Comparison of ENCODE assay signal across 18 cellular contexts in genomic region chr9:127874301-127875216, GRCh38. TPM values are rescaled to one million over a fixed set of nuclear protein-coding genes. Genes with fewer than 3 reads are reported as not detected.
DNase-seq lines count a peak whose midpoint lies in the region; ATAC-seq, FAIRE-seq and TF ChIP-seq lines count a peak whose summit lies in the region.
"Had no signal": no experiment of that assay in that cellular context is flagged by ENCODE, and none has a peak within 500 bp of the region (broad histone marks: within the 10 kb centered on the region; RNA-seq: fewer than 3 reads in every experiment).

No MANE protein-coding gene starts in this region.

- RAD21 ChIA-PET in HCT116 (lab: Charles Lee; ENCODE audit: low non-redundant PET in 1 of 2, low total read pairs in 2 of 2, uncharacterized antibody in 2 of 2, unreplicated experiment in 2 of 2): no interaction called here

- peaks cover 12% of the 10 kb centered on the region for H3K36me3 Mint-ChIP-seq in stimulated activated effector memory CD8-positive, alpha-beta T cell treated with anti-CD3 and anti-CD28 coated beads, Interleukin-12 subunit alpha, Interleukin-12 subunit beta, amount 100 ng/mL, for 72 hours
- H3K36me3 Mint-ChIP-seq: type B pancreatic cell had no signal

- H3K36me3 ChIP-seq in HCT116 (ENCODE audit: control insufficient read depth in 1 of 2, insufficient read depth in 2 of 2, low read length in 2 of 2) (no peaks in the 10 kb centered on the region), HepG2 (replicated peaks in 1 of 2; ENCODE audit: control insufficient read depth in 1 of 2, insufficient read depth in 2 of 2, low read length in 2 of 2) (no peaks in the 10 kb centered on the region; a peak in 1 of 5 replicates)
- H3K36me3 ChIP-seq: pancreas had no signal

- H3K4me2 ChIP-seq in HCT116 (ENCODE audit: low read length) (peak overlapping the region; percentile 40), HepG2 (ENCODE audit: low read depth, low read length) (no peak overlapping the region)

- no peak for TF ChIP-seq EP300 in HepG2 (IDR thresholded peaks at IDR 0.05; ENCODE audit: low read depth in 2 of 2, low read length in 2 of 2)
- TF ChIP-seq EP300 in HepG2 (CRISPR knock-in tag; IDR thresholded peaks at IDR 0.05; ENCODE audit: borderline replicate concordance): no peak

- no peaks in the 10 kb centered on the region for H3K9me3 ChIP-seq in HCT116 (ENCODE audit: control insufficient read depth in 1 of 2, insufficient read depth in 1 of 2, low read depth in 1 of 2, low read length in 2 of 2)
- no peaks in the 10 kb centered on the region for H3K9me3 ChIP-seq in HepG2 (ENCODE audit: low read length)
- H3K9me3 ChIP-seq: body of pancreas, pancreas had no signal

- WGBS in HepG2 (ENCODE audit: low lambda C conversion rate): 99% methylated on average over 12 of the region's 19 CpGs

- no peak overlapping the region for H3K4me3 ChIP-seq in HCT116 (replicated peaks in 1 of 2; ENCODE audit: low read depth in 1 of 2, low read length in 2 of 2)
- H3K4me3 ChIP-seq in HepG2 (replicated peaks in 1 of 3; ENCODE audit: insufficient read depth in 1 of 3, low read depth in 2 of 3, low read length in 3 of 3): no peak overlapping the region
- H3K4me3 ChIP-seq: body of pancreas, pancreas had no signal

- H2AFZ ChIP-seq in HCT116 (ENCODE audit: low read depth, low read length, poor library complexity, severe bottlenecking): no peak overlapping the region
- H2AFZ ChIP-seq in HepG2 (ENCODE audit: low read length): no peak overlapping the region

- ATAC-seq in HCT116: no peak
- ATAC-seq in HepG2: no peak
- no peak for ATAC-seq in stimulated activated effector memory CD8-positive, alpha-beta T cell treated with anti-CD3 and anti-CD28 coated beads, Interleukin-12 subunit alpha, Interleukin-12 subunit beta, amount 100 ng/mL, for 72 hours
- ATAC-seq: activated T-cell treated with anti-CD3 and anti-CD28 coated beads, Interleukin-2, amount 50 U/mL, for 72 hours had no signal

- H3K9me3 Mint-ChIP-seq in stimulated activated effector memory CD8-positive, alpha-beta T cell treated with anti-CD3 and anti-CD28 coated beads, Interleukin-12 subunit alpha, Interleukin-12 subunit beta, amount 100 ng/mL, for 72 hours: no peaks in the 10 kb centered on the region
- H3K9me3 Mint-ChIP-seq: activated T-cell treated with anti-CD3 and anti-CD28 coated beads, Interleukin-2, amount 50 U/mL, for 72 hours; type B pancreatic cell had no signal

- in situ Hi-C loops in HepG2 (cut with HindIII; ENCODE audit: extremely low pct_ligation_motif_present, low pct_unique_long_range_greater_than_20kb): loop anchor here (5.0 kb wide), 1 partner anchor 43 kb away; the partner anchor contains the start of gene ST6GALNAC4

- H3K27me3 ChIP-seq in HCT116 (ENCODE audit: insufficient read depth, low read length) (no peaks in the 10 kb centered on the region), HepG2 (ENCODE audit: control insufficient read depth in 1 of 2, insufficient read depth in 2 of 2, low read length in 2 of 2) (no peaks in the 10 kb centered on the region)
- H3K27me3 ChIP-seq: body of pancreas, pancreas had no signal

- no TSS peak for BruUV-seq in HCT116 (replicated peaks; lab: Mats Ljungman, UMichigan)
- no TSS peak for BruUV-seq in HepG2 (replicated peaks; lab: Mats Ljungman, UMichigan)

- DNase-seq in HCT116 (ENCODE audit: low read depth, low spot score): no peak
- no peak for DNase-seq in HepG2 (ENCODE audit: low spot score)
- DNase-seq in stimulated activated effector memory CD8-positive, alpha-beta T cell treated with anti-CD3 and anti-CD28 coated beads, Interleukin-12 subunit alpha, Interleukin-12 subunit beta, amount 100 ng/mL, for 72 hours (ENCODE audit: low spot score in 2 of 2): no peak
- DNase-seq in activated CD4-positive, alpha-beta T cell treated with anti-CD3 and anti-CD28 coated beads for 48 hours: no peak
- DNase-seq in 8988T: no peak
- no peak for DNase-seq in NCI-H1694 (lab: John Stamatoyannopoulos, UW)
- DNase-seq in T-helper 1 cell: no peak
- DNase-seq: activated T-cell treated with anti-CD3 and anti-CD28 coated beads, Interleukin-2, amount 50 U/mL, for 72 hours; kidney glomerular epithelial cell; NCI-H1105; NCI-H526; SIG-M5 had no signal

- H3K4me3 Mint-ChIP-seq in stimulated activated effector memory CD8-positive, alpha-beta T cell treated with anti-CD3 and anti-CD28 coated beads, Interleukin-12 subunit alpha, Interleukin-12 subunit beta, amount 100 ng/mL, for 72 hours: no peak overlapping the region
- H3K4me3 Mint-ChIP-seq: activated T-cell treated with anti-CD3 and anti-CD28 coated beads, Interleukin-2, amount 50 U/mL, for 72 hours had no signal

- H4K20me1 ChIP-seq in HCT116 (ENCODE audit: insufficient read depth): no peaks in the 10 kb centered on the region
- no peaks in the 10 kb centered on the region for H4K20me1 ChIP-seq in HepG2 (ENCODE audit: insufficient read depth, low read length)

- CTCF ChIA-PET in HCT116 (lab: Charles Lee): interaction anchor here (1.7 kb wide), 1 partner anchor 47 kb away, joined by 6 read pairs; no protein-coding TSS in a partner anchor
- CTCF ChIA-PET in HepG2 (lab: Yijun Ruan, JAX; ENCODE audit: low intra/inter-chr PET ratio, low total read pairs): no interaction called here

- TF ChIP-seq POLR2A in HCT116 (IDR thresholded peaks at IDR 0.05; ENCODE audit: borderline replicate concordance, extremely low read depth, insufficient read depth, insufficient read length) (no peak), HepG2 (IDR thresholded peaks at IDR 0.05; ENCODE audit: insufficient read depth in 1 of 2, low read depth in 2 of 2, low read length in 2 of 2) (no peak)

- H3K27ac ChIP-seq in HCT116 (ENCODE audit: low read depth, low read length) (no peak overlapping the region), cingulate gyrus (ENCODE audit: low read depth, low read length) (peak overlapping the region; percentile 69), HepG2 (ENCODE audit: extremely low read length, insufficient read depth, low read length) (no peak overlapping the region)
- H3K27ac ChIP-seq: pancreas had no signal

- no peak for FAIRE-seq in HepG2 (lab: Jason Lieb, UNC)
- FAIRE-seq: G401.6, HTR-8/SVneo, pancreas had no signal

- no peaks in the 10 kb centered on the region for H3K9me2 ChIP-seq in HCT116 (ENCODE audit: insufficient read depth)

- no peaks in the 10 kb centered on the region; the same call in 1 of the 2 replicates for H3K79me2 ChIP-seq in HCT116 (ENCODE audit: insufficient read depth, low read length)
- no peaks in the 10 kb centered on the region for H3K79me2 ChIP-seq in HepG2 (ENCODE audit: insufficient read depth, low read length)

- peaks cover 14 to 51% of the 10 kb centered on the region in 2 experiments for H3K4me1 ChIP-seq in HCT116 (ENCODE audit: control insufficient read depth in 1 of 2, insufficient read depth in 2 of 2, low read length in 2 of 2)
- peaks cover 37% of the 10 kb centered on the region for H3K4me1 ChIP-seq in HepG2 (ENCODE audit: insufficient read depth, low read length)

- TF ChIP-seq RAD21 in HCT116 (IDR thresholded peaks at IDR 0.05; ENCODE audit: low read depth) (no peak), HepG2 (CRISPR knock-in tag; IDR thresholded peaks at IDR 0.05) (no peak)

- POLR2A ChIA-PET in HCT116 (lab: Charles Lee): interaction anchor here (0.6 to 0.8 kb wide), 2 partner anchors 32 to 264 kb away, joined by 3 read pairs; no protein-coding TSS in a partner anchor
- POLR2A ChIA-PET in HepG2 (lab: Yijun Ruan, JAX): no interaction called here

- H3K9ac ChIP-seq in HCT116 (ENCODE audit: low read length) (peak overlapping the region; percentile 1; the same call in 1 of the 2 replicates), HepG2 (ENCODE audit: insufficient read depth, low read depth, low read length) (no peak overlapping the region)

- peak overlapping the region; percentile 68 for H3K27ac Mint-ChIP-seq in stimulated activated effector memory CD8-positive, alpha-beta T cell treated with anti-CD3 and anti-CD28 coated beads, Interleukin-12 subunit alpha, Interleukin-12 subunit beta, amount 100 ng/mL, for 72 hours
- H3K27ac Mint-ChIP-seq: activated T-cell treated with anti-CD3 and anti-CD28 coated beads, Interleukin-2, amount 50 U/mL, for 72 hours; type B pancreatic cell had no signal

- intact Hi-C loops in HCT116 (cut with micrococcal nuclease) (no loop called here), HepG2 (cut with micrococcal nuclease; ENCODE audit: unreplicated experiment) (no loop called here)

- peaks cover 19% of the 10 kb centered on the region for H3K4me1 Mint-ChIP-seq in stimulated activated effector memory CD8-positive, alpha-beta T cell treated with anti-CD3 and anti-CD28 coated beads, Interleukin-12 subunit alpha, Interleukin-12 subunit beta, amount 100 ng/mL, for 72 hours

- TF ChIP-seq CTCF in HCT116 (IDR thresholded peaks at IDR 0.05 in 2 of 3, conservative IDR thresholded peaks at IDR 0.05 in 1 of 3; ENCODE audit: borderline replicate concordance in 1 of 3, insufficient read depth in 1 of 3, low read depth in 2 of 3, low read length in 2 of 3) (no peak), HepG2 (CRISPR knock-in tag; IDR thresholded peaks at IDR 0.05) (no peak)

RNA-seq across cellular contexts. Expression of gene AK1, which starts 2.9 kb away (rescaled TPM):
- total RNA-seq in HCT116 (2021; ENCODE audit: unreplicated experiment) (61.1 TPM), HepG2 (2016; rRNA removed; fragmentation: Illumina TruSeq; extraction: Trizol) (25.7 and 32.8 TPM in 2 replicates)
- polyA plus RNA-seq in HCT116 (2012): 70.6 and 74.2 TPM in 2 replicates
- total RNA-seq in HepG2 (2016; cell fraction: cytosol; rRNA removed; fragmentation: Illumina TruSeq; extraction: Trizol; ENCODE audit: low read depth): 12.5 and 17.4 TPM in 2 replicates
- 27.8 and 33.7 TPM in 2 replicates for total RNA-seq in HepG2 (2016; cell fraction: insoluble cytoplasmic fraction; rRNA removed; fragmentation: Illumina TruSeq; extraction: Trizol)
- total RNA-seq in HepG2 (2016; cell fraction: membrane; rRNA removed; fragmentation: Illumina TruSeq; extraction: Trizol): 18.2 and 19.8 TPM in 2 replicates
- total RNA-seq in HepG2 (2016; cell fraction: nucleus; rRNA removed; fragmentation: Illumina TruSeq; extraction: Trizol): 13.7 and 15.3 TPM in 2 replicates
- 19.1 and 28.5 TPM in 2 replicates for polyA plus RNA-seq in HepG2 (2011; rRNA removed)
- polyA plus RNA-seq in HepG2 (2011; cell fraction: cytosol; rRNA removed): 29.9 and 38.0 TPM in 2 replicates
- 34.1 and 55.6 TPM in 2 replicates for polyA plus RNA-seq in HepG2 (2011; cell fraction: nucleus; rRNA removed)
- 17.5 and 23.3 TPM in 2 replicates for polyA plus RNA-seq in HepG2 (2012)
- polyA plus RNA-seq in HepG2 (2016; cell fraction: cytosol; fragmentation: Illumina TruSeq; extraction: Trizol; ENCODE audit: low read depth): 28.9 and 48.9 TPM in 2 replicates
- polyA plus RNA-seq in HepG2 (2016; cell fraction: insoluble cytoplasmic fraction; fragmentation: Illumina TruSeq; extraction: Trizol; ENCODE audit: low read depth): 44.7 and 50.7 TPM in 2 replicates
- polyA plus RNA-seq in HepG2 (2016; cell fraction: membrane; fragmentation: Illumina TruSeq; extraction: Trizol; ENCODE audit: low read depth): 31.6 and 41.6 TPM in 2 replicates
- polyA plus RNA-seq in HepG2 (2016; cell fraction: nucleus; fragmentation: Illumina TruSeq; extraction: Trizol; ENCODE audit: insufficient read depth, low read depth): 39.2 and 40.7 TPM in 2 replicates
- 3.6 and 45.8 TPM in 2 replicates for polyA minus RNA-seq in HepG2 (2011; rRNA and poly(A)+ RNA removed; ENCODE audit: low replicate concordance)
- polyA minus RNA-seq in HepG2 (2011; cell fraction: cytosol; rRNA and poly(A)+ RNA removed): 3.8 and 5.4 TPM in 2 replicates
- polyA minus RNA-seq in HepG2 (2011; cell fraction: nucleus; rRNA and poly(A)+ RNA removed): 1.7 and 4.1 TPM in 2 replicates

RNA-seq across cellular contexts. Expression of gene ENG, which starts 20.1 kb away (rescaled TPM):
- total RNA-seq in HCT116 (2021; ENCODE audit: unreplicated experiment) (0.76 TPM), HepG2 (2016; rRNA removed; fragmentation: Illumina TruSeq; extraction: Trizol) (0.02 TPM in 1 of 2 replicates, not detected in the other)
- 2.2 and 3.6 TPM in 2 replicates for polyA plus RNA-seq in HCT116 (2012)
- not detected in 2 replicates for total RNA-seq in HepG2 (2016; cell fraction: cytosol; rRNA removed; fragmentation: Illumina TruSeq; extraction: Trizol; ENCODE audit: low read depth)
- 0.07 and 0.17 TPM in 2 replicates for total RNA-seq in HepG2 (2016; cell fraction: insoluble cytoplasmic fraction; rRNA removed; fragmentation: Illumina TruSeq; extraction: Trizol)
- total RNA-seq in HepG2 (2016; cell fraction: membrane; rRNA removed; fragmentation: Illumina TruSeq; extraction: Trizol): 0.07 and 0.22 TPM in 2 replicates
- total RNA-seq in HepG2 (2016; cell fraction: nucleus; rRNA removed; fragmentation: Illumina TruSeq; extraction: Trizol): 0.25 TPM in 1 of 2 replicates, not detected in the other
- polyA plus RNA-seq in HepG2 (2011; rRNA removed): 1.1 and 1.4 TPM in 2 replicates
- polyA plus RNA-seq in HepG2 (2011; cell fraction: cytosol; rRNA removed): 0.82 and 1.1 TPM in 2 replicates
- 2.1 and 2.3 TPM in 2 replicates for polyA plus RNA-seq in HepG2 (2011; cell fraction: nucleus; rRNA removed)
- 1.4 and 1.5 TPM in 2 replicates for polyA plus RNA-seq in HepG2 (2012)
- polyA plus RNA-seq in HepG2 (2016; cell fraction: cytosol; fragmentation: Illumina TruSeq; extraction: Trizol; ENCODE audit: low read depth): not detected in 2 replicates
- 0.08 TPM in 1 of 2 replicates, not detected in the other for polyA plus RNA-seq in HepG2 (2016; cell fraction: insoluble cytoplasmic fraction; fragmentation: Illumina TruSeq; extraction: Trizol; ENCODE audit: low read depth)
- polyA plus RNA-seq in HepG2 (2016; cell fraction: membrane; fragmentation: Illumina TruSeq; extraction: Trizol; ENCODE audit: low read depth): 0.06 and 0.13 TPM in 2 replicates
- polyA plus RNA-seq in HepG2 (2016; cell fraction: nucleus; fragmentation: Illumina TruSeq; extraction: Trizol; ENCODE audit: insufficient read depth, low read depth): 0.20 and 0.22 TPM in 2 replicates
- polyA minus RNA-seq in HepG2 (2011; rRNA and poly(A)+ RNA removed; ENCODE audit: low replicate concordance): 1.2 and 26.5 TPM in 2 replicates
- 0.30 and 0.62 TPM in 2 replicates for polyA minus RNA-seq in HepG2 (2011; cell fraction: cytosol; rRNA and poly(A)+ RNA removed)
- 0.75 and 0.90 TPM in 2 replicates for polyA minus RNA-seq in HepG2 (2011; cell fraction: nucleus; rRNA and poly(A)+ RNA removed)

RNA-seq across cellular contexts. Expression of gene ST6GALNAC6, which starts 24.8 kb away (rescaled TPM):
- total RNA-seq in HCT116 (2021; ENCODE audit: unreplicated experiment): 24.5 TPM
- polyA plus RNA-seq in HCT116 (2012): 22.9 and 25.0 TPM in 2 replicates
- 16.7 and 18.5 TPM in 2 replicates for total RNA-seq in HepG2 (2016; rRNA removed; fragmentation: Illumina TruSeq; extraction: Trizol)
- total RNA-seq in HepG2 (2016; cell fraction: cytosol; rRNA removed; fragmentation: Illumina TruSeq; extraction: Trizol; ENCODE audit: low read depth): 13.5 and 13.9 TPM in 2 replicates
- total RNA-seq in HepG2 (2016; cell fraction: insoluble cytoplasmic fraction; rRNA removed; fragmentation: Illumina TruSeq; extraction: Trizol): 11.7 and 18.2 TPM in 2 replicates
- 42.0 and 46.1 TPM in 2 replicates for total RNA-seq in HepG2 (2016; cell fraction: membrane; rRNA removed; fragmentation: Illumina TruSeq; extraction: Trizol)
- 13.4 and 15.1 TPM in 2 replicates for total RNA-seq in HepG2 (2016; cell fraction: nucleus; rRNA removed; fragmentation: Illumina TruSeq; extraction: Trizol)
- 65.4 and 103 TPM in 2 replicates for polyA plus RNA-seq in HepG2 (2011; rRNA removed)
- 63.0 and 69.3 TPM in 2 replicates for polyA plus RNA-seq in HepG2 (2011; cell fraction: cytosol; rRNA removed)
- polyA plus RNA-seq in HepG2 (2011; cell fraction: nucleus; rRNA removed): 134 and 138 TPM in 2 replicates
- polyA plus RNA-seq in HepG2 (2012): 36.1 and 53.0 TPM in 2 replicates
- polyA plus RNA-seq in HepG2 (2016; cell fraction: cytosol; fragmentation: Illumina TruSeq; extraction: Trizol; ENCODE audit: low read depth): 33.4 and 37.1 TPM in 2 replicates
- 18.0 and 19.3 TPM in 2 replicates for polyA plus RNA-seq in HepG2 (2016; cell fraction: insoluble cytoplasmic fraction; fragmentation: Illumina TruSeq; extraction: Trizol; ENCODE audit: low read depth)
- 54.8 and 59.0 TPM in 2 replicates for polyA plus RNA-seq in HepG2 (2016; cell fraction: membrane; fragmentation: Illumina TruSeq; extraction: Trizol; ENCODE audit: low read depth)
- 32.9 and 35.5 TPM in 2 replicates for polyA plus RNA-seq in HepG2 (2016; cell fraction: nucleus; fragmentation: Illumina TruSeq; extraction: Trizol; ENCODE audit: insufficient read depth, low read depth)
- polyA minus RNA-seq in HepG2 (2011; rRNA and poly(A)+ RNA removed; ENCODE audit: low replicate concordance): 41.6 and 91.9 TPM in 2 replicates
- polyA minus RNA-seq in HepG2 (2011; cell fraction: cytosol; rRNA and poly(A)+ RNA removed): 15.4 and 21.1 TPM in 2 replicates
- 22.4 and 22.6 TPM in 2 replicates for polyA minus RNA-seq in HepG2 (2011; cell fraction: nucleus; rRNA and poly(A)+ RNA removed)

RNA-seq across cellular contexts. Expression of gene ST6GALNAC4, which starts 42.3 kb away (rescaled TPM):
- total RNA-seq in HCT116 (2021; ENCODE audit: unreplicated experiment) (49.4 TPM), HepG2 (2016; rRNA removed; fragmentation: Illumina TruSeq; extraction: Trizol) (14.8 and 18.8 TPM in 2 replicates)
- polyA plus RNA-seq in HCT116 (2012): 45.7 and 58.2 TPM in 2 replicates
- total RNA-seq in HepG2 (2016; cell fraction: cytosol; rRNA removed; fragmentation: Illumina TruSeq; extraction: Trizol; ENCODE audit: low read depth): 35.6 and 43.0 TPM in 2 replicates
- 13.0 and 19.7 TPM in 2 replicates for total RNA-seq in HepG2 (2016; cell fraction: insoluble cytoplasmic fraction; rRNA removed; fragmentation: Illumina TruSeq; extraction: Trizol)
- 47.7 and 65.6 TPM in 2 replicates for total RNA-seq in HepG2 (2016; cell fraction: membrane; rRNA removed; fragmentation: Illumina TruSeq; extraction: Trizol)
- total RNA-seq in HepG2 (2016; cell fraction: nucleus; rRNA removed; fragmentation: Illumina TruSeq; extraction: Trizol): 12.8 and 17.5 TPM in 2 replicates
- 27.7 and 36.4 TPM in 2 replicates for polyA plus RNA-seq in HepG2 (2011; rRNA removed)
- 26.2 and 47.9 TPM in 2 replicates for polyA plus RNA-seq in HepG2 (2011; cell fraction: cytosol; rRNA removed)
- polyA plus RNA-seq in HepG2 (2011; cell fraction: nucleus; rRNA removed): 41.2 and 43.3 TPM in 2 replicates
- 14.8 and 21.6 TPM in 2 replicates for polyA plus RNA-seq in HepG2 (2012)
- 55.5 and 75.3 TPM in 2 replicates for polyA plus RNA-seq in HepG2 (2016; cell fraction: cytosol; fragmentation: Illumina TruSeq; extraction: Trizol; ENCODE audit: low read depth)
- polyA plus RNA-seq in HepG2 (2016; cell fraction: insoluble cytoplasmic fraction; fragmentation: Illumina TruSeq; extraction: Trizol; ENCODE audit: low read depth): 20.6 and 23.9 TPM in 2 replicates
- polyA plus RNA-seq in HepG2 (2016; cell fraction: membrane; fragmentation: Illumina TruSeq; extraction: Trizol; ENCODE audit: low read depth): 69.4 and 78.8 TPM in 2 replicates
- 25.2 and 32.3 TPM in 2 replicates for polyA plus RNA-seq in HepG2 (2016; cell fraction: nucleus; fragmentation: Illumina TruSeq; extraction: Trizol; ENCODE audit: insufficient read depth, low read depth)
- polyA minus RNA-seq in HepG2 (2011; rRNA and poly(A)+ RNA removed; ENCODE audit: low replicate concordance): 74.4 and 118 TPM in 2 replicates
- polyA minus RNA-seq in HepG2 (2011; cell fraction: cytosol; rRNA and poly(A)+ RNA removed): 40.0 and 42.1 TPM in 2 replicates
- polyA minus RNA-seq in HepG2 (2011; cell fraction: nucleus; rRNA and poly(A)+ RNA removed): 15.6 and 17.8 TPM in 2 replicates

RNA-seq across cellular contexts. Expression of gene PIP5KL1, which starts 56.0 kb away (rescaled TPM):
- total RNA-seq in HCT116 (2021; ENCODE audit: unreplicated experiment) (37.6 TPM), HepG2 (2016; rRNA removed; fragmentation: Illumina TruSeq; extraction: Trizol) (0.20 TPM in 1 of 2 replicates, not detected in the other)
- 35.7 and 36.0 TPM in 2 replicates for polyA plus RNA-seq in HCT116 (2012)
- total RNA-seq in HepG2 (2016; cell fraction: cytosol; rRNA removed; fragmentation: Illumina TruSeq; extraction: Trizol; ENCODE audit: low read depth): 0.51 TPM in 1 of 2 replicates, not detected in the other
- total RNA-seq in HepG2 (2016; cell fraction: insoluble cytoplasmic fraction; rRNA removed; fragmentation: Illumina TruSeq; extraction: Trizol): 0.15 TPM in 1 of 2 replicates, not detected in the other
- not detected in 2 replicates for total RNA-seq in HepG2 (2016; cell fraction: membrane; rRNA removed; fragmentation: Illumina TruSeq; extraction: Trizol)
- total RNA-seq in HepG2 (2016; cell fraction: nucleus; rRNA removed; fragmentation: Illumina TruSeq; extraction: Trizol): 0.56 TPM in 1 of 2 replicates, not detected in the other
- 0.44 and 0.49 TPM in 2 replicates for polyA plus RNA-seq in HepG2 (2011; rRNA removed)
- polyA plus RNA-seq in HepG2 (2011; cell fraction: cytosol; rRNA removed): 0.17 and 0.32 TPM in 2 replicates
- 5.3 and 9.9 TPM in 2 replicates for polyA plus RNA-seq in HepG2 (2011; cell fraction: nucleus; rRNA removed)
- 0.32 and 0.67 TPM in 2 replicates for polyA plus RNA-seq in HepG2 (2012)
- polyA plus RNA-seq in HepG2 (2016; cell fraction: cytosol; fragmentation: Illumina TruSeq; extraction: Trizol; ENCODE audit: low read depth): 0.24 TPM in 1 of 2 replicates, not detected in the other
- polyA plus RNA-seq in HepG2 (2016; cell fraction: insoluble cytoplasmic fraction; fragmentation: Illumina TruSeq; extraction: Trizol; ENCODE audit: low read depth): not detected in 2 replicates
- not detected in 2 replicates for polyA plus RNA-seq in HepG2 (2016; cell fraction: membrane; fragmentation: Illumina TruSeq; extraction: Trizol; ENCODE audit: low read depth)
- 1.1 TPM in 1 of 2 replicates, not detected in the other for polyA plus RNA-seq in HepG2 (2016; cell fraction: nucleus; fragmentation: Illumina TruSeq; extraction: Trizol; ENCODE audit: insufficient read depth, low read depth)
- 0.72 and 1.4 TPM in 2 replicates for polyA minus RNA-seq in HepG2 (2011; rRNA and poly(A)+ RNA removed; ENCODE audit: low replicate concordance)
- polyA minus RNA-seq in HepG2 (2011; cell fraction: cytosol; rRNA and poly(A)+ RNA removed): 0.88 TPM in 1 of 2 replicates, not detected in the other
- 1.3 and 2.2 TPM in 2 replicates for polyA minus RNA-seq in HepG2 (2011; cell fraction: nucleus; rRNA and poly(A)+ RNA removed)
